ENCODE assay signal across 8 cellular contexts in genomic region chr19:40091205-40092129, GRCh38. TPM values are rescaled to one million over a fixed set of nuclear protein-coding genes. Genes with fewer than 3 reads are reported as not detected.
A peak's percentile ranks its signal among the peaks of the same experiment; 100 is the strongest.
DNase-seq lines count a peak whose midpoint lies in the region; ATAC-seq and TF ChIP-seq lines count a peak whose summit lies in the region.

No MANE protein-coding gene starts in this region.

- BruUV-seq in PC-3 (replicated peaks; lab: Mats Ljungman, UMichigan): TSS peak; percentile 54

- H3F3A ChIP-seq in DOHH2 (ENCODE audit: control insufficient read depth, insufficient read depth): 0 out of 2 replicates have a peak, but pooled peaks cover 3% of the 10 kb centered on the region
- no peaks in the 10 kb centered on the region for H3F3A ChIP-seq in PC-3 (ENCODE audit: low read length, unreplicated experiment)

- CTCF ChIA-PET in PC-3 (lab: Charles Lee): no interaction called here

- peak overlapping the region; percentile 100 for H3K4me3 Mint-ChIP-seq in osteocyte (ENCODE audit: unreplicated experiment)

- peaks cover 14% of the 10 kb centered on the region; the same call in 1 of the 2 replicates for H3K9me3 ChIP-seq in DOHH2 (ENCODE audit: control insufficient read depth, insufficient read depth, low read length)
- no peaks in the 10 kb centered on the region for H3K9me3 ChIP-seq in PC-3 (ENCODE audit: low read length)

- H3K9me2 ChIP-seq in DOHH2 (replicated peaks; ENCODE audit: control insufficient read depth, low read length) (no peaks in the 10 kb centered on the region), PC-3 (replicated peaks; ENCODE audit: low read length) (no peaks in the 10 kb centered on the region)

- H3K4me3 ChIP-seq in DOHH2 (ENCODE audit: low read length) (peak overlapping the region; percentile 97), PC-3 (ENCODE audit: low read length) (peak overlapping the region; percentile 92), epithelial cell of proximal tubule (ENCODE audit: low read depth, low read length) (peak overlapping the region; percentile 95)

- ATAC-seq in PC-3: no peak
- no peak for ATAC-seq in HG03039 (IDR thresholded peaks at IDR 0.05; ENCODE audit: unreplicated experiment)

- peaks cover 11% of the 10 kb centered on the region for H3K36me3 ChIP-seq in DOHH2 (ENCODE audit: control insufficient read depth, low read length)
- 0 out of 2 replicates have a peak, but pooled peaks cover 3% of the 10 kb centered on the region for H3K36me3 ChIP-seq in PC-3 (ENCODE audit: low read depth, low read length)

- peaks cover 13% of the 10 kb centered on the region for H3K36me3 Mint-ChIP-seq in osteocyte (ENCODE audit: unreplicated experiment)

- H3K9ac ChIP-seq in PC-3 (ENCODE audit: low read length): peak overlapping the region; percentile 82

- H3K4me1 Mint-ChIP-seq in osteocyte (ENCODE audit: unreplicated experiment): peaks cover 26% of the 10 kb centered on the region

- no peaks in the 10 kb centered on the region for H3K27me3 ChIP-seq in DOHH2 (ENCODE audit: control insufficient read depth, low read length)
- no peaks in the 10 kb centered on the region for H3K27me3 ChIP-seq in PC-3 (ENCODE audit: low read length)

- peak overlapping the region; percentile 69 for H3K27ac ChIP-seq in DOHH2 (ENCODE audit: low read depth, low read length)
- H3K27ac ChIP-seq in PC-3 (ENCODE audit: low read length): peak overlapping the region; percentile 61; the same call in 1 of the 2 replicates

- peak overlapping the region; percentile 95 for H2AFZ ChIP-seq in PC-3 (ENCODE audit: low read length)

- peaks cover 14% of the 10 kb centered on the region for H3K4me1 ChIP-seq in DOHH2 (ENCODE audit: control insufficient read depth, low read length)
- H3K4me1 ChIP-seq in PC-3 (ENCODE audit: insufficient read depth, low read length): 0 out of 2 replicates have a peak, but pooled peaks cover 9% of the 10 kb centered on the region

- peaks cover 18% of the 10 kb centered on the region for H3K27me3 Mint-ChIP-seq in osteocyte (ENCODE audit: unreplicated experiment)

- POLR2A ChIA-PET in PC-3 (lab: Charles Lee; ENCODE audit: unreplicated experiment): interaction anchor here (0.6 to 1.6 kb wide), 3 partner anchors 19 to 1272 kb away, joined by 3 to 4 read pairs (median 3); partner anchors contain the start of genes B9D2 and PSMC4

- peak overlapping the region; percentile 64 for H3K4me2 ChIP-seq in DOHH2 (ENCODE audit: low read length)
- peak overlapping the region; percentile 84 for H3K4me2 ChIP-seq in PC-3 (ENCODE audit: low read length)

- H4K20me1 ChIP-seq in DOHH2 (ENCODE audit: control insufficient read depth, insufficient read depth, low read depth, low read length) (no peaks in the 10 kb centered on the region), PC-3 (ENCODE audit: low read length) (no peaks in the 10 kb centered on the region; the same call in 1 of the 2 replicates)

- H3K9me3 Mint-ChIP-seq in osteocyte (ENCODE audit: unreplicated experiment): peaks cover 21% of the 10 kb centered on the region

- H3K27ac Mint-ChIP-seq in osteocyte (ENCODE audit: unreplicated experiment): peak overlapping the region; percentile 99

- TF ChIP-seq CTCF in DOHH2 (IDR thresholded peaks at IDR 0.05; ENCODE audit: low read depth, low read length, poor library complexity, severe bottlenecking) (no peak), PC-3 (conservative IDR thresholded peaks at IDR 0.05; ENCODE audit: low read depth, low read length) (no peak), epithelial cell of proximal tubule (conservative IDR thresholded peaks at IDR 0.05; ENCODE audit: low read depth, low read length) (no peak), osteocyte (IDR thresholded peaks at IDR 0.05) (no peak), GM20000 (IDR thresholded peaks at IDR 0.05; ENCODE audit: extremely low read depth, missing control alignments) (no peak)

- DNase-seq in PC-3: no peak
- DNase-seq in epithelial cell of proximal tubule (ENCODE audit: low read depth): no peak
- DNase-seq in osteocyte (ENCODE audit: extremely low spot score, unreplicated experiment): no peak
- no peak for DNase-seq in DMS 273 treated with DMSO at 0.1 percent for 48 hours (lab: John Stamatoyannopoulos, UW)
- no peak for DNase-seq in activated CD8-positive, alpha-beta memory T cell treated with anti-CD3 and anti-CD28 coated beads for 24 hours
- DNase-seq in GM20000 (ENCODE audit: low spot score): no peak

- intact Hi-C loops in PC-3 (cut with micrococcal nuclease): loop anchor here (10.0 kb wide), 1 partner anchor 107 kb away; no protein-coding TSS in a partner anchor

- H3K79me2 ChIP-seq in DOHH2 (ENCODE audit: control insufficient read depth, low read length): peaks cover 46% of the 10 kb centered on the region
- H3K79me2 ChIP-seq in PC-3 (ENCODE audit: low read length): peaks cover 36% of the 10 kb centered on the region

RNA-seq across cellular contexts. Expression of gene ZNF780A, which starts 0.7 kb away (rescaled TPM):
- total RNA-seq in PC-3 (2014; rRNA removed) (3.3 and 9.0 TPM in 2 replicates), epithelial cell of proximal tubule (6.9 and 12.5 TPM in 2 replicates), osteocyte (13.0 and 14.4 TPM in 2 replicates)

RNA-seq across cellular contexts. Expression of gene ZNF780B, which starts 35.4 kb away (rescaled TPM):
- 7.1 and 8.5 TPM in 2 replicates for total RNA-seq in PC-3 (2014; rRNA removed)
- 5.6 and 21.4 TPM in 2 replicates for total RNA-seq in epithelial cell of proximal tubule
- total RNA-seq in osteocyte: 18.5 and 20.0 TPM in 2 replicates
